ENCODE assay signal across 20 cellular contexts in genomic region chr18:2002178-2002577, GRCh38.
DNase-seq lines count a peak whose midpoint lies in the region; ATAC-seq and TF ChIP-seq lines count a peak whose summit lies in the region.
"Had no signal": no experiment of that assay in that cellular context is flagged by ENCODE, and none has a peak within 500 bp of the region (broad histone marks: within the 10 kb centered on the region; RNA-seq: fewer than 3 reads in every experiment).

No MANE protein-coding gene starts in this region.

- CTCF ChIA-PET in T-cell (lab: Charles Lee) = no interaction called here

- no peaks in the 10 kb centered on the region for H3K36me3 ChIP-seq in cardiac muscle cell
- H3K36me3 ChIP-seq: ascending aorta, gastrocnemius medialis had no signal

- POLR2A ChIA-PET in T-cell (lab: Charles Lee) = no interaction called here

- H3K4me3 ChIP-seq in cardiac muscle cell = no peak overlapping the region
- H3K4me3 ChIP-seq: ascending aorta, coronary artery, gastrocnemius medialis had no signal

- no peak overlapping the region for H3K4me3 Mint-ChIP-seq in nephron progenitor cell
- H3K4me3 Mint-ChIP-seq in T-cell = no peak overlapping the region
- H3K4me3 Mint-ChIP-seq: activated CD4-positive, alpha-beta T cell treated with anti-CD3 and anti-CD28 coated beads, Interleukin-2, amount 10 ng/mL, durations not matched to agents 7 days and 5 days; CD4-positive, alpha-beta T cell; nephron had no signal

- H3K27me3 ChIP-seq in cardiac muscle cell = no peaks in the 10 kb centered on the region
- H3K27me3 ChIP-seq: ascending aorta, gastrocnemius medialis had no signal

- DNase-seq in ELF-1 (ENCODE audit: low read depth, low spot score) (peak; percentile 68), NCI-H82 treated with DMSO at 0.1 percent for 48 hours (lab: John Stamatoyannopoulos, UW; ENCODE audit: unreplicated experiment) (peak; percentile 45), cardiac muscle cell (ENCODE audit: low read depth in 1 of 2, low spot score in 1 of 2) (peak; percentile 9 to 38), nephron progenitor cell (no peak), NCI-H774 (lab: John Stamatoyannopoulos, UW) (no peak), DMS153 (lab: John Stamatoyannopoulos, UW) (no peak), T-cell (no peak)
- DNase-seq in NK-92 treated with Interleukin-12 subunit alpha and Interleukin-12 subunit beta, amount 100 ng/mL, for 24 hours (lab: John Stamatoyannopoulos, UW) = no peak
- DNase-seq: activated CD4-positive, alpha-beta T cell treated with anti-CD3 and anti-CD28 coated beads, Interleukin-2, amount 10 ng/mL, durations not matched to agents 7 days and 5 days; activated gamma-delta T cell treated with Interleukin-2 at 50 U/mL for 16 hours; CD4-positive, alpha-beta T cell; mammary epithelial cell; NCI-H1694 treated with DMSO at 0.1 percent for 48 hours; NCI-H446 treated with DMSO at 0.1 percent for 48 hours; stimulated activated CD4-positive, alpha-beta T cell treated with anti-CD3 and anti-CD28 coated beads, Interleukin-2, amount 100 ng/mL, for 24 hours had no signal

- H3K9me3 ChIP-seq in cardiac muscle cell (ENCODE audit: low read depth) = no peaks in the 10 kb centered on the region
- H3K9me3 ChIP-seq: ascending aorta, gastrocnemius medialis had no signal

- H3K4me1 Mint-ChIP-seq in nephron progenitor cell = peaks cover 5% of the 10 kb centered on the region
- no peaks in the 10 kb centered on the region for H3K4me1 Mint-ChIP-seq in T-cell
- H3K4me1 Mint-ChIP-seq: activated CD4-positive, alpha-beta T cell treated with anti-CD3 and anti-CD28 coated beads, Interleukin-2, amount 10 ng/mL, durations not matched to agents 7 days and 5 days had no signal

- no peak overlapping the region for H3K27ac ChIP-seq in cardiac muscle cell
- H3K27ac ChIP-seq: ascending aorta, coronary artery, gastrocnemius medialis had no signal

- ATAC-seq in T-cell (replicated peaks in 1 of 4) = no peak
- ATAC-seq: HCT116 had no signal

- no peak for TF ChIP-seq CTCF in cardiac muscle cell (IDR thresholded peaks at IDR 0.05; ENCODE audit: low read depth, low read length)
- no peak for TF ChIP-seq CTCF in nephron progenitor cell (IDR thresholded peaks at IDR 0.05)

- H3K36me3 Mint-ChIP-seq in nephron progenitor cell (ENCODE audit: low read depth) (no peaks in the 10 kb centered on the region), T-cell (no peaks in the 10 kb centered on the region)

- H3K9me3 Mint-ChIP-seq in nephron progenitor cell (no peaks in the 10 kb centered on the region), T-cell (no peaks in the 10 kb centered on the region)
- H3K9me3 Mint-ChIP-seq: activated CD4-positive, alpha-beta T cell treated with anti-CD3 and anti-CD28 coated beads, Interleukin-2, amount 10 ng/mL, durations not matched to agents 7 days and 5 days; CD4-positive, alpha-beta T cell; nephron had no signal

- no peaks in the 10 kb centered on the region for H3K27me3 Mint-ChIP-seq in nephron progenitor cell (ENCODE audit: low read depth, poor library complexity)
- peaks cover 0 to 11% of the 10 kb centered on the region in 2 donors for H3K27me3 Mint-ChIP-seq in T-cell
- H3K27me3 Mint-ChIP-seq: activated CD4-positive, alpha-beta T cell treated with anti-CD3 and anti-CD28 coated beads, Interleukin-2, amount 10 ng/mL, durations not matched to agents 7 days and 5 days; CD4-positive, alpha-beta T cell had no signal

- H3K27ac Mint-ChIP-seq in nephron progenitor cell = peak overlapping the region; percentile 27
- no peak overlapping the region for H3K27ac Mint-ChIP-seq in T-cell
- H3K27ac Mint-ChIP-seq: activated CD4-positive, alpha-beta T cell treated with anti-CD3 and anti-CD28 coated beads, Interleukin-2, amount 10 ng/mL, durations not matched to agents 7 days and 5 days; CD4-positive, alpha-beta T cell had no signal

- H3K4me1 ChIP-seq in cardiac muscle cell (ENCODE audit: low read depth) = peaks cover 3% of the 10 kb centered on the region
- H3K4me1 ChIP-seq: ascending aorta, gastrocnemius medialis had no signal

Comparison
In these comparisons a context has a peak if more than half of its experiments do, and no peak if none do; other contexts are left out.
1. DNase-seq: peak in ELF-1 (single experiment), NCI-H82 treated with DMSO at 0.1 percent for 48 hours (single experiment) and cardiac muscle cell (2 of 2); none in nephron progenitor cell (single experiment), NCI-H774 (single experiment), DMS153 (single experiment), T-cell (0 of 34) and NK-92 treated with Interleukin-12 subunit alpha and Interleukin-12 subunit beta, amount 100 ng/mL, for 24 hours (single experiment).